ENCODE assay signal across 1 cellular context in genomic region chr13:20165417-20166257, GRCh38.
TF ChIP-seq lines count a peak whose summit lies in the region.

No MANE protein-coding gene starts in this region.

TF ChIP-seq in HEK293, 187 proteins besides CTCF, POLR2A, EP300 and RAD21 (continued from another document):
- 0 out of 2 replicates have a peak, but pooled peaks have one; percentile 50 for TF ChIP-seq GFI1B (tag by site-specific recombination; IDR thresholded peaks at IDR 0.05)
- TF ChIP-seq PRDM2 (tag by site-specific recombination; IDR thresholded peaks at IDR 0.05; ENCODE audit: borderline replicate concordance): no peak
- TF ChIP-seq WT1 (tag by site-specific recombination; IDR thresholded peaks at IDR 0.05): 0 out of 2 replicates have a peak, but pooled peaks have one; percentile 24
- no peak for TF ChIP-seq ZNF701 (tag by site-specific recombination; IDR thresholded peaks at IDR 0.05)
- TF ChIP-seq ATF2 (tag by site-specific recombination; IDR thresholded peaks at IDR 0.05; ENCODE audit: low read depth): no peak
- TF ChIP-seq ZNF2 (tag by site-specific recombination; IDR thresholded peaks at IDR 0.05): no peak
